In the genomic region with DNA sequence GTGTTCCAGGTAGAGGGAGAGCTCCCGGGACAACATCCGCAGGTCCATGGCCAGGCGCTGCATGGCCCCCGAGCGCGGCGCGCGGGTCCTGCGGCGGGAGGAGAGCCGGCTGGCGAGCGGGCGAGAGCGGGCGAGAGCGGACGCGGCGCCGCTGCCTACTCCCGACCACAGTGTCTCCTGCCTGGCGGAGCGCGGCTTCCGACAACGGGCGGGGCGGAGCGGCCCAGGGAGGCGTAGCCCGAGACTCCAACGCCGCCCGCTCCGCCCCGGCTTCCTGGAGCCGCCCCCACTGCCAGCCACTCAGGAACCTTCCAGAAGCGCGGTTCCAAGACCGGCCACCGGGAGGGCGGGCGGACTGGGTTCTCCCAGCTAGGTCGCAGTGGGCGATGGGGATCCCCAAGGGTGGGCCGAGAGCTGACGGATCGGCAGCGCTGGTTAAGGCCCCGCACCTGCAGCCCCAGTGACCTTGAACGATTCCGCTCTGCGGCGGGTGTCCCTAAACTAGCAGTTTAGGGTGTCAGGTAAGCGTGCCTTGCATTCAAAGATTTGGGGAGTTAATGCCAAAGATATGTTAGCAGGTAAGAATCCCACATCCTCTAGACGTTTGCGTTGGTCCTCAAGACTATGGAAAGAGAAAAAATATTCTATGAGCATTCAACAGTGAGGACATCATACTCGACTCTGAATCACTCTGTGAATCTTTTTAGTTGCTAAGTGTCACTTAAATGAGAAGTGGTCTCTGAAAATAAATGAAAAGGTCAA, we compare ENCODE assay signal across 8 cellular contexts. TPM values are rescaled to one million over a fixed set of nuclear protein-coding genes. Genes with fewer than 3 reads are reported as not detected.
DNase-seq lines count a peak whose midpoint lies in the region; FAIRE-seq and TF ChIP-seq lines count a peak whose summit lies in the region.

A gene with protein sequence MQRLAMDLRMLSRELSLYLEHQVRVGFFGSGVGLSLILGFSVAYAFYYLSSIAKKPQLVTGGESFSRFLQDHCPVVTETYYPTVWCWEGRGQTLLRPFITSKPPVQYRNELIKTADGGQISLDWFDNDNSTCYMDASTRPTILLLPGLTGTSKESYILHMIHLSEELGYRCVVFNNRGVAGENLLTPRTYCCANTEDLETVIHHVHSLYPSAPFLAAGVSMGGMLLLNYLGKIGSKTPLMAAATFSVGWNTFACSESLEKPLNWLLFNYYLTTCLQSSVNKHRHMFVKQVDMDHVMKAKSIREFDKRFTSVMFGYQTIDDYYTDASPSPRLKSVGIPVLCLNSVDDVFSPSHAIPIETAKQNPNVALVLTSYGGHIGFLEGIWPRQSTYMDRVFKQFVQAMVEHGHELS (minus strand): TSS at position 172 of the 762 bp plus-strand sequence. CDS start 109 bp downstream, at position 63.

- peak within 1 kb of the TSS; percentile 88 for H3K9ac ChIP-seq in MM.1S (ENCODE audit: low read length)

- H3K4me3 ChIP-seq in HAP-1 (peak within 1 kb of the TSS; percentile 57), MM.1S (ENCODE audit: low read length) (peak within 1 kb of the TSS; percentile 93), SJCRH30 (peak within 1 kb of the TSS; percentile 70)

- peak; percentile 27 for TF ChIP-seq CTCF in MM.1S (IDR thresholded peaks at IDR 0.05; ENCODE audit: low read length)

- H3F3A ChIP-seq in MM.1S (ENCODE audit: insufficient read depth, low read length), result peaks cover 21% of the 10 kb centered on the region

- H3K79me2 ChIP-seq in MM.1S (ENCODE audit: low read length), result peaks cover 45% of the 10 kb centered on the region

- peak within 1 kb of the TSS; percentile 76 for H3K4me2 ChIP-seq in MM.1S (ENCODE audit: low read depth, low read length)

- H3K27ac ChIP-seq in MM.1S (ENCODE audit: low read length) (peak within 1 kb of the TSS; percentile 95), SJCRH30 (peak within 1 kb of the TSS; percentile 47; the same call in 1 of the 2 replicates)

- peaks cover 8% of the 10 kb centered on the region for H3K4me1 ChIP-seq in HAP-1
- peaks cover 17% of the 10 kb centered on the region for H3K4me1 ChIP-seq in MM.1S (ENCODE audit: low read length)
- H3K4me1 ChIP-seq in SJCRH30, result no peaks in the 10 kb centered on the region

- no peaks in the 10 kb centered on the region for H3K9me3 ChIP-seq in HAP-1
- no peaks in the 10 kb centered on the region for H3K9me3 ChIP-seq in MM.1S (replicated peaks; ENCODE audit: insufficient read depth, low read length)
- H3K9me3 ChIP-seq in SJCRH30 (replicated peaks), result no peaks in the 10 kb centered on the region

- H4K20me1 ChIP-seq in MM.1S (ENCODE audit: insufficient read depth, low read length), result no peaks in the 10 kb centered on the region

- in situ Hi-C loops in HAP-1 (cut with MboI; ENCODE audit: low sequenced_read_pairs), result no loop called here

- H3K9me2 ChIP-seq in MM.1S (replicated peaks; ENCODE audit: insufficient read depth, low read length), result no peaks in the 10 kb centered on the region

- peak; percentile 87 for DNase-seq in GF-D8 (lab: John Stamatoyannopoulos, UW)
- DNase-seq in HAP-1 (ENCODE audit: low spot score in 2 of 2), result peak; percentile 82 to 95
- peak; percentile 95 for DNase-seq in MM.1S
- DNase-seq in SJCRH30, result peak; percentile 81 to 86
- peak; percentile 58 to 87 (median 78) for DNase-seq in activated naive CD4-positive, alpha-beta T cell (lab: John Stamatoyannopoulos, UW)
- DNase-seq in frontal cortex (ENCODE audit: low spot score in 2 of 2), result peak; percentile 92 to 94
- DNase-seq in non-pigmented ciliary epithelial cell (ENCODE audit: low read depth), result peak; percentile 45
- DNase-seq in superior temporal gyrus (ENCODE audit: extremely low spot score), result peak; percentile 90

- no peaks in the 10 kb centered on the region for H3K27me3 ChIP-seq in HAP-1 (ENCODE audit: low read depth)
- H3K27me3 ChIP-seq in MM.1S (replicated peaks; ENCODE audit: insufficient read depth, low read length), result no peaks in the 10 kb centered on the region
- no peaks in the 10 kb centered on the region for H3K27me3 ChIP-seq in SJCRH30

- no peak for FAIRE-seq in frontal cortex (lab: Jason Lieb, UNC)

- H2AFZ ChIP-seq in MM.1S (ENCODE audit: low read length), result peak within 1 kb of the TSS; percentile 93

- H3K36me3 ChIP-seq in HAP-1 (replicated peaks), result peaks cover 5% of the 10 kb centered on the region; the same call in 1 of the 2 replicates
- H3K36me3 ChIP-seq in MM.1S (replicated peaks; ENCODE audit: insufficient read depth, low read length), result 0 out of 2 replicates have a peak, but pooled peaks cover 5% of the 10 kb centered on the region
- H3K36me3 ChIP-seq in SJCRH30, result no peaks in the 10 kb centered on the region

RNA-seq across cellular contexts. Expression of the gene that starts here (rescaled TPM):
- total RNA-seq in SJCRH30 (2014; rRNA removed; shearing (Covaris generic)), result 13.2 and 13.5 TPM in 2 replicates
- total RNA-seq in frontal cortex, result 7.7 TPM

Comparison
In these comparisons a context has a peak if more than half of its experiments do, and no peak if none do; other contexts are left out.
1. Peak in every context shown above with its lines: DNase-seq, H3K4me3 ChIP-seq and H3K27ac ChIP-seq.
2. DNase-seq: peak in every context shown above with its lines; median percentile 95 in MM.1S; 93 in frontal cortex; 90 in superior temporal gyrus; 88 in HAP-1; 87 in GF-D8; 84 in SJCRH30; 78 in activated naive CD4-positive, alpha-beta T cell; 45 in non-pigmented ciliary epithelial cell.